ENCODE assay signal across 24 cellular contexts in genomic region chr20:47042464-47042863, GRCh38.
"Had no signal": no experiment of that assay in that cellular context is flagged by ENCODE, and none has a peak within 500 bp of the region (broad histone marks: within the 10 kb centered on the region; RNA-seq: fewer than 3 reads in every experiment).

No MANE protein-coding gene starts in this region.

- ATAC-seq: activated CD4-positive, alpha-beta T cell treated with anti-CD3 and anti-CD28 coated beads for 36 hours; Panc1; Right ventricle myocardium inferior had no signal

- H3K9me3 Mint-ChIP-seq: activated CD4-positive, alpha-beta memory T cell treated with anti-CD3 and anti-CD28 coated beads, Interleukin-2, amount 10 ng/mL, durations not matched to agents 7 days and 5 days; activated naive CD8-positive, alpha-beta T cell treated with anti-CD3 and anti-CD28 coated beads, Interleukin-2, amount 10 ng/mL, durations not matched to agents 7 days and 5 days had no signal

- DNase-seq: activated CD4-positive, alpha-beta memory T cell treated with anti-CD3 and anti-CD28 coated beads, Interleukin-2, amount 10 ng/mL, durations not matched to agents 7 days and 5 days; activated CD4-positive, alpha-beta T cell treated with anti-CD3 and anti-CD28 coated beads for 36 hours; activated CD4-positive, alpha-beta T cell treated with anti-CD3 and anti-CD28 coated beads, Interleukin-2, amount 50 U/mL, for 1 hour; activated naive CD4-positive, alpha-beta T cell treated with anti-CD3 and anti-CD28 coated beads, Interleukin-2, amount 50 U/mL, for 16 hours; activated naive CD8-positive, alpha-beta T cell treated with anti-CD3 and anti-CD28 coated beads, Interleukin-2, amount 10 ng/mL, durations not matched to agents 7 days and 5 days; adrenal gland; anterior cingulate cortex; central memory CD4-positive, alpha-beta T cell; Kasumi-1; KBM-7; NCI-H1694; NCI-H2029; NCI-H2107; NCI-H2171 treated with DMSO at 0.1 percent for 48 hours; NCI-H226; NCI-H510A; NCI-H526 treated with DMSO at 0.1 percent for 48 hours; NCI-H82; RPMI8226; WERI-Rb-1 had no signal

- H3K4me3 Mint-ChIP-seq: activated CD4-positive, alpha-beta memory T cell treated with anti-CD3 and anti-CD28 coated beads, Interleukin-2, amount 10 ng/mL, durations not matched to agents 7 days and 5 days; activated CD4-positive, alpha-beta T cell treated with anti-CD3 and anti-CD28 coated beads for 36 hours; activated naive CD8-positive, alpha-beta T cell treated with anti-CD3 and anti-CD28 coated beads, Interleukin-2, amount 10 ng/mL, durations not matched to agents 7 days and 5 days; T-helper 1 cell treated with Interleukin-12 subunit alpha and Interleukin-12 subunit beta and Interleukin-4 antibody, amounts not matched to agents 30 μg/mL and 1 μg/mL, for 36 hours had no signal

- H3K27ac Mint-ChIP-seq: activated CD4-positive, alpha-beta memory T cell treated with anti-CD3 and anti-CD28 coated beads, Interleukin-2, amount 10 ng/mL, durations not matched to agents 7 days and 5 days; activated CD4-positive, alpha-beta T cell treated with anti-CD3 and anti-CD28 coated beads for 36 hours; activated naive CD8-positive, alpha-beta T cell treated with anti-CD3 and anti-CD28 coated beads, Interleukin-2, amount 10 ng/mL, durations not matched to agents 7 days and 5 days; T-helper 1 cell treated with Interleukin-12 subunit alpha and Interleukin-12 subunit beta and Interleukin-4 antibody, amounts not matched to agents 30 μg/mL and 1 μg/mL, for 36 hours had no signal

- H3K36me3 Mint-ChIP-seq: activated naive CD8-positive, alpha-beta T cell treated with anti-CD3 and anti-CD28 coated beads, Interleukin-2, amount 10 ng/mL, durations not matched to agents 7 days and 5 days had no signal

- H3K9me3 ChIP-seq: adrenal gland had no signal

- H3K27me3 ChIP-seq: adrenal gland, breast epithelium had no signal

- H3K27ac ChIP-seq: adrenal gland, breast epithelium, WERI-Rb-1 had no signal

- H3K4me1 ChIP-seq: adrenal gland, breast epithelium had no signal

- H3K4me1 Mint-ChIP-seq: activated CD4-positive, alpha-beta memory T cell treated with anti-CD3 and anti-CD28 coated beads, Interleukin-2, amount 10 ng/mL, durations not matched to agents 7 days and 5 days; activated CD4-positive, alpha-beta T cell treated with anti-CD3 and anti-CD28 coated beads for 36 hours; activated naive CD8-positive, alpha-beta T cell treated with anti-CD3 and anti-CD28 coated beads, Interleukin-2, amount 10 ng/mL, durations not matched to agents 7 days and 5 days had no signal

- H3K4me3 ChIP-seq: adrenal gland, breast epithelium had no signal
